In genomic region chr17:9235346-9235745, GRCh38 we compare ENCODE assay signal across 24 cellular contexts.
A peak's percentile ranks its signal among the peaks of the same experiment; 100 is the strongest.
DNase-seq lines count a peak whose midpoint lies in the region; ATAC-seq, FAIRE-seq and TF ChIP-seq lines count a peak whose summit lies in the region.
"Had no signal": no experiment of that assay in that cellular context is flagged by ENCODE, and none has a peak within 500 bp of the region (broad histone marks: within the 10 kb centered on the region; RNA-seq: fewer than 3 reads in every experiment).

No MANE protein-coding gene starts in this region.

- H3K9ac ChIP-seq in H1 (replicated peaks in 1 of 4; ENCODE audit: extremely low read depth in 1 of 4, low read depth in 3 of 4, low read length in 3 of 4) (no peak overlapping the region), mammary epithelial cell (ENCODE audit: insufficient read depth, low read length) (no peak overlapping the region)
- H3K9ac ChIP-seq: BLaER1 treated with 17β-estradiol and CSF1 and Interleukin-3, amounts not matched to agents 10 nM and 100 nM had no signal

- no peak overlapping the region for H4K91ac ChIP-seq in H1 (replicated peaks; ENCODE audit: insufficient read length, low read length)

- no peak for TF ChIP-seq POLR2A in H1 (IDR thresholded peaks at IDR 0.05; ENCODE audit: control extremely low read depth in 1 of 2, low read depth in 2 of 2, low read length in 2 of 2)

- no peaks in the 10 kb centered on the region for H3K9me3 ChIP-seq in H1 (ENCODE audit: insufficient read depth in 2 of 2, low read depth in 1 of 2, low read length in 1 of 2)
- no peaks in the 10 kb centered on the region for H3K9me3 ChIP-seq in mammary epithelial cell (replicated peaks; ENCODE audit: insufficient read depth, low read length)
- H3K9me3 ChIP-seq: A549; BLaER1 treated with 17β-estradiol and CSF1 and Interleukin-3, amounts not matched to agents 10 nM and 100 nM had no signal

- H3K4ac ChIP-seq in H1 (replicated peaks; ENCODE audit: insufficient read length, low read depth, low read length) = no peak overlapping the region

- no peak for ATAC-seq in HG03139 (IDR thresholded peaks at IDR 0.05; ENCODE audit: unreplicated experiment)
- ATAC-seq: A549 had no signal

- H3K23me2 ChIP-seq in H1 (ENCODE audit: low read depth, low read length) = peaks cover 8% of the 10 kb centered on the region

- no peak overlapping the region for H2AFZ ChIP-seq in H1 (ENCODE audit: low read length)
- H2AFZ ChIP-seq in mammary epithelial cell (ENCODE audit: low read depth, low read length) = no peak overlapping the region

- BruUV-seq in mammary epithelial cell (replicated peaks; lab: Mats Ljungman, UMichigan) = no TSS peak

- POLR2A ChIA-PET in H1 (lab: Charles Lee; ENCODE audit: partially characterized antibody) = interaction anchor here (1.1 kb wide), 1 partner anchor 9 kb away, joined by 3 read pairs; no protein-coding TSS in a partner anchor

- H2BK120ac ChIP-seq in H1 (replicated peaks; ENCODE audit: low read depth, low read length) = no peak overlapping the region

- H3K4me1 ChIP-seq in H1 (replicated peaks in 1 of 4; ENCODE audit: control insufficient read depth in 3 of 4, insufficient read depth in 4 of 4, low read length in 3 of 4) (peaks cover 0 to 10% (median 7%) of the 10 kb centered on the region in 4 experiments; a peak in 6 of 7 replicates), mammary epithelial cell (ENCODE audit: insufficient read depth, low read length) (peaks cover 7% of the 10 kb centered on the region)

- no peak for FAIRE-seq in H1 (lab: Jason Lieb, UNC)
- FAIRE-seq: A549, D721Med, GM19239, HTR-8/SVneo, RCC 7860 had no signal

- no peak overlapping the region for H2BK20ac ChIP-seq in H1 (ENCODE audit: low read length)

- WGBS in H1 (ENCODE audit: extremely low coverage in 1 of 2, insufficient coverage in 1 of 2, insufficient read length in 1 of 2, insufficient replicate concordance in 2 of 2, low coverage in 1 of 2, low lambda C conversion rate in 2 of 2, missing lambda C conversion rate in 1 of 2), 2 experiments = 96% methylated on average over 4 of the region's 4 CpGs; no CpG with 5 or more reads in 1 of the 2 experiments
- WGBS in mammary epithelial cell (ENCODE audit: low coverage, missing lambda C conversion rate) = 56% methylated on average over 4 of the region's 4 CpGs

- H3K56ac ChIP-seq in H1 (replicated peaks; ENCODE audit: insufficient read length, low read depth, low read length) = no peak overlapping the region

- intact Hi-C loops in mammary epithelial cell (cut with micrococcal nuclease) = no loop called here

- dilution Hi-C loops in mammary epithelial cell (cut with HindIII; ENCODE audit: low sequenced_read_pairs) = no loop called here

- CTCF ChIA-PET in H1 (lab: Charles Lee; ENCODE audit: partially characterized antibody) = no interaction called here
- CTCF ChIA-PET in mammary epithelial cell (lab: Charles Lee; ENCODE audit: low non-redundant PET) = no interaction called here

- no peak overlapping the region for H4K5ac ChIP-seq in H1 (ENCODE audit: insufficient read length, low read depth, low read length)

- no peak overlapping the region for H4K8ac ChIP-seq in H1 (ENCODE audit: extremely low read depth, insufficient read depth, low read length)

- H3K36me3 ChIP-seq in H1 (ENCODE audit: control insufficient read depth in 2 of 4, insufficient read depth in 4 of 4, low read length in 3 of 4) (no peaks in the 10 kb centered on the region), mammary epithelial cell (ENCODE audit: insufficient read depth, low read length) (no peaks in the 10 kb centered on the region)
- H3K36me3 ChIP-seq: BLaER1 treated with 17β-estradiol and CSF1 and Interleukin-3, amounts not matched to agents 10 nM and 100 nM had no signal

- H3K18ac ChIP-seq in H1 (ENCODE audit: extremely low read depth, low read length) = no peak overlapping the region

- H3K4me3 ChIP-seq in H1 (ENCODE audit: extremely low read depth in 1 of 4, insufficient read depth in 2 of 4, low read depth in 3 of 4, low read length in 4 of 4) = no peak overlapping the region
- H3K4me3 ChIP-seq in mammary epithelial cell (replicated peaks in 1 of 3; ENCODE audit: insufficient read depth in 1 of 3, low read depth in 2 of 3, low read length in 3 of 3) = no peak overlapping the region
- H3K4me3 ChIP-seq: A549; BLaER1 treated with 17β-estradiol and CSF1 and Interleukin-3, amounts not matched to agents 10 nM and 100 nM had no signal

- H3K79me2 ChIP-seq in H1 (ENCODE audit: control insufficient read depth in 1 of 2, insufficient read depth in 2 of 2, low read length in 2 of 2) (no peaks in the 10 kb centered on the region), mammary epithelial cell (ENCODE audit: insufficient read depth, low read length) (no peaks in the 10 kb centered on the region)

- H3K4me2 ChIP-seq in H1 (ENCODE audit: insufficient read depth in 1 of 2, low read depth in 2 of 2, low read length in 2 of 2) (no peak overlapping the region), mammary epithelial cell (ENCODE audit: insufficient read depth, low read depth, low read length) (no peak overlapping the region)
- H3K4me2 ChIP-seq: A549; BLaER1 treated with 17β-estradiol and CSF1 and Interleukin-3, amounts not matched to agents 10 nM and 100 nM had no signal

- no peak overlapping the region for H3K14ac ChIP-seq in H1 (ENCODE audit: insufficient read length)

- in situ Hi-C loops in mammary epithelial cell (cut with MboI; ENCODE audit: low sequenced_read_pairs in 2 of 2) = no loop called here

- no peak overlapping the region for H2BK15ac ChIP-seq in H1 (ENCODE audit: low read length)

- H3K23ac ChIP-seq in H1 (ENCODE audit: insufficient read length) = no peak overlapping the region

- H2BK12ac ChIP-seq in H1 (ENCODE audit: low read depth, low read length) = no peak overlapping the region

- no peaks in the 10 kb centered on the region for H4K20me1 ChIP-seq in H1 (replicated peaks in 1 of 2; ENCODE audit: control insufficient read depth in 1 of 2, insufficient read depth in 2 of 2, low read length in 2 of 2)
- no peaks in the 10 kb centered on the region for H4K20me1 ChIP-seq in mammary epithelial cell (ENCODE audit: insufficient read depth, low read length)

- DNase-seq in activated T-cell treated with anti-CD3 and anti-CD28 coated beads, Interleukin-2, amount 50 U/mL, for 48 hours = peak; percentile 47 to 49
- no peak for DNase-seq in activated T-cell treated with anti-CD3 and anti-CD28 coated beads, Interleukin-2, amount 50 U/mL, for 1 hour
- DNase-seq in stimulated activated CD4-positive, alpha-beta T cell treated with anti-CD3 and anti-CD28 coated beads, Interleukin-1b, Interleukin-23, amount 100 ng/mL, for 48 hours = peak; percentile 22
- no peak for DNase-seq in stimulated activated CD4-positive, alpha-beta T cell treated with anti-CD3 and anti-CD28 coated beads, Interleukin-2, amount 100 ng/mL, for 24 hours
- DNase-seq in H1 (ENCODE audit: low read depth in 1 of 2, low spot score in 2 of 2) (no peak), mammary epithelial cell (no peak)
- DNase-seq: AML-193; CD4-positive, alpha-beta T cell; H7; KBM-7; NCI-H1105 treated with DMSO at 0.1 percent for 48 hours; NCI-H146; NCI-H1930; NCI-H446; NCI-H524 treated with DMSO at 0.1 percent for 48 hours; NCI-H774; SIG-M5 had no signal

- TF ChIP-seq RAD21 in H1 (IDR thresholded peaks at IDR 0.05 in 1 of 2, conservative IDR thresholded peaks at IDR 0.05 in 1 of 2; ENCODE audit: low read depth in 2 of 2, low read length in 2 of 2) = no peak

- 0 out of 2 replicates have a peak overlapping the region, but pooled peaks have one; percentile 53 for H2AK5ac ChIP-seq in H1 (ENCODE audit: low read depth, low read length)

- H3K27ac ChIP-seq in H1 (ENCODE audit: low read depth, low read length) (no peak overlapping the region), mammary epithelial cell (ENCODE audit: insufficient read depth, low read depth, low read length) (no peak overlapping the region)
- H3K27ac ChIP-seq: A549; BLaER1 treated with 17β-estradiol and CSF1 and Interleukin-3, amounts not matched to agents 10 nM and 100 nM had no signal

- TF ChIP-seq EP300 in H1 (IDR thresholded peaks at IDR 0.05; ENCODE audit: borderline replicate concordance in 1 of 2, low read depth in 2 of 2, low read length in 2 of 2) = no peak

- H3K27me3 ChIP-seq in H1 (replicated peaks in 1 of 4; ENCODE audit: control insufficient read depth in 3 of 4, extremely low read depth in 1 of 4, insufficient read depth in 3 of 4, low read length in 3 of 4) = peaks cover 0 to 14% (median 9%) of the 10 kb centered on the region in 4 experiments; a peak in 6 of 7 replicates
- no peaks in the 10 kb centered on the region for H3K27me3 ChIP-seq in mammary epithelial cell (ENCODE audit: insufficient read depth, low read length)

- TF ChIP-seq CTCF in H1 (IDR thresholded peaks at IDR 0.05; ENCODE audit: control extremely low read depth in 1 of 3, insufficient read depth in 1 of 3, low read depth in 1 of 3, low read length in 3 of 3) (no peak), mammary epithelial cell (conservative IDR thresholded peaks at IDR 0.05 in 1 of 2, IDR thresholded peaks at IDR 0.05 in 1 of 2; ENCODE audit: extremely low read depth in 1 of 2, insufficient read depth in 1 of 2, low read depth in 1 of 2, low read length in 2 of 2) (no peak)

- no peak overlapping the region for H2BK5ac ChIP-seq in H1 (ENCODE audit: low read depth, low read length)

- no peaks in the 10 kb centered on the region for H3K79me1 ChIP-seq in H1 (ENCODE audit: low read depth, low read length)

TF ChIP-seq in H1, 55 proteins besides CTCF, POLR2A, EP300 and RAD21:
- no peak for TF ChIP-seq SP2 (IDR thresholded peaks at IDR 0.05; ENCODE audit: low read length)
- TF ChIP-seq CBX5 (IDR thresholded peaks at IDR 0.05; ENCODE audit: low read depth, low read length) = no peak
TF ChIP-seq in H1: peak in this region for 0.

Comparison
In these comparisons a context has a peak if more than half of its experiments do, and no peak if none do; other contexts are left out.
1. DNase-seq: peak in activated T-cell treated with anti-CD3 and anti-CD28 coated beads, Interleukin-2, amount 50 U/mL, for 48 hours (2 of 2) and stimulated activated CD4-positive, alpha-beta T cell treated with anti-CD3 and anti-CD28 coated beads, Interleukin-1b, Interleukin-23, amount 100 ng/mL, for 48 hours (single experiment); none in activated T-cell treated with anti-CD3 and anti-CD28 coated beads, Interleukin-2, amount 50 U/mL, for 1 hour (single experiment), stimulated activated CD4-positive, alpha-beta T cell treated with anti-CD3 and anti-CD28 coated beads, Interleukin-2, amount 100 ng/mL, for 24 hours (0 of 2), H1 (0 of 2) and mammary epithelial cell (single experiment).